In genomic region chr7:138460176-138460648, GRCh38 we compare ENCODE assay signal across 8 cellular contexts. TPM values are rescaled to one million over a fixed set of nuclear protein-coding genes. Genes with fewer than 3 reads are reported as not detected.
DNase-seq lines count a peak whose midpoint lies in the region; ATAC-seq lines count a peak whose summit lies in the region.

TSS of gene TRIM24 (plus strand) at chr7:138460259. CDS start at chr7:138460549, 290 bp downstream.

- H3K4me1 Mint-ChIP-seq in activated CD4-positive, alpha-beta T cell treated with anti-CD3 and anti-CD28 coated beads, Interleukin-2, amount 10 ng/mL, durations not matched to agents 24 days and 14 days: peaks cover 22% of the 10 kb centered on the region

- no peaks in the 10 kb centered on the region for H3K9me3 Mint-ChIP-seq in activated CD4-positive, alpha-beta T cell treated with anti-CD3 and anti-CD28 coated beads, Interleukin-2, amount 10 ng/mL, durations not matched to agents 24 days and 14 days
- H3K9me3 Mint-ChIP-seq in activated naive CD4-positive, alpha-beta T cell treated with anti-CD3 and anti-CD28 coated beads, Interleukin-2, amount 50 U/mL, for 72 hours: peaks cover 0 to 4% of the 10 kb centered on the region in 2 donors

- H3K4me3 Mint-ChIP-seq in activated CD4-positive, alpha-beta T cell treated with anti-CD3 and anti-CD28 coated beads, Interleukin-2, amount 10 ng/mL, durations not matched to agents 24 days and 14 days: peak within 1 kb of the TSS; percentile 87

- H3K36me3 Mint-ChIP-seq in activated CD4-positive, alpha-beta T cell treated with anti-CD3 and anti-CD28 coated beads, Interleukin-2, amount 10 ng/mL, durations not matched to agents 24 days and 14 days (ENCODE audit: low read depth): peaks cover 9% of the 10 kb centered on the region
- peaks cover 11 to 13% of the 10 kb centered on the region in 2 donors for H3K36me3 Mint-ChIP-seq in activated naive CD4-positive, alpha-beta T cell treated with anti-CD3 and anti-CD28 coated beads, Interleukin-2, amount 50 U/mL, for 72 hours

- intact Hi-C loops in activated CD4-positive, alpha-beta T cell treated with anti-CD3 and anti-CD28 coated beads, Interleukin-2, amount 10 ng/mL, durations not matched to agents 24 days and 14 days (cut with micrococcal nuclease): loop anchor here (1.0 to 5.0 kb wide), 4 partner anchors 19 to 897 kb away; partner anchors contain the start of gene LUC7L2
- intact Hi-C loops in left ventricle myocardium superior (cut with micrococcal nuclease): no loop called here

- peaks cover 2% of the 10 kb centered on the region for H3K27me3 Mint-ChIP-seq in activated CD4-positive, alpha-beta T cell treated with anti-CD3 and anti-CD28 coated beads, Interleukin-2, amount 10 ng/mL, durations not matched to agents 24 days and 14 days

- peak within 1 kb of the TSS; percentile 95 for H3K27ac Mint-ChIP-seq in activated CD4-positive, alpha-beta T cell treated with anti-CD3 and anti-CD28 coated beads, Interleukin-2, amount 10 ng/mL, durations not matched to agents 24 days and 14 days
- peak within 1 kb of the TSS; percentile 90 to 93 for H3K27ac Mint-ChIP-seq in activated naive CD4-positive, alpha-beta T cell treated with anti-CD3 and anti-CD28 coated beads, Interleukin-2, amount 50 U/mL, for 72 hours

- peak within 1 kb of the TSS; percentile 80 for H3K4me3 ChIP-seq in skeletal muscle cell (ENCODE audit: low read depth, low read length)

- ATAC-seq in HG02610 (IDR thresholded peaks at IDR 0.05; ENCODE audit: unreplicated experiment) (peak; percentile 78), left ventricle myocardium superior (peak; percentile 95)
- ATAC-seq in activated naive CD4-positive, alpha-beta T cell treated with anti-CD3 and anti-CD28 coated beads, Interleukin-2, amount 50 U/mL, for 72 hours: peak; percentile 86 to 88

- peak; percentile 98 for DNase-seq in activated CD4-positive, alpha-beta T cell treated with anti-CD3 and anti-CD28 coated beads, Interleukin-2, amount 10 ng/mL, durations not matched to agents 24 days and 14 days
- no peak for DNase-seq in activated CD4-positive, alpha-beta T cell treated with anti-CD3 and anti-CD28 coated beads, Interleukin-2, amount 50 U/mL, for 1 hour
- peak; percentile 100 for DNase-seq in NCI-H1092 treated with DMSO at 0.1 percent for 48 hours (lab: John Stamatoyannopoulos, UW)
- peak in 1 of 2 donors; percentile 87 for DNase-seq in activated naive CD4-positive, alpha-beta T cell treated with anti-CD3 and anti-CD28 coated beads, Interleukin-2, amount 50 U/mL, for 72 hours (ENCODE audit: low spot score in 2 of 2)
- DNase-seq in left ventricle myocardium superior: peak; percentile 99
- DNase-seq in skeletal muscle cell (ENCODE audit: low read depth): no peak
- no peak for DNase-seq in HK-2 (ENCODE audit: unreplicated experiment)

RNA-seq across cellular contexts. Expression of gene TRIM24, which starts in this region (rescaled TPM):
- total RNA-seq in activated CD4-positive, alpha-beta T cell treated with anti-CD3 and anti-CD28 coated beads, Interleukin-2, amount 10 ng/mL, durations not matched to agents 24 days and 14 days: 16.6 and 17.3 TPM in 2 replicates
- total RNA-seq in activated naive CD4-positive, alpha-beta T cell treated with anti-CD3 and anti-CD28 coated beads, Interleukin-2, amount 50 U/mL, for 72 hours: 10 to 100 TPM; 14.3 to 15.4 TPM
- total RNA-seq in left ventricle myocardium superior: 18.8 TPM

Comparison
In these comparisons a context has a peak if more than half of its experiments do, and no peak if none do; other contexts are left out.
1. DNase-seq: peak in activated CD4-positive, alpha-beta T cell treated with anti-CD3 and anti-CD28 coated beads, Interleukin-2, amount 10 ng/mL, durations not matched to agents 24 days and 14 days (single experiment), NCI-H1092 treated with DMSO at 0.1 percent for 48 hours (single experiment) and left ventricle myocardium superior (single experiment); none in activated CD4-positive, alpha-beta T cell treated with anti-CD3 and anti-CD28 coated beads, Interleukin-2, amount 50 U/mL, for 1 hour (single experiment), skeletal muscle cell (single experiment) and HK-2 (single experiment).
2. Peak in every context shown above with its lines, with median percentiles within 50 percentile points of each other: ATAC-seq.